Comparison of ENCODE assay signal across 1 cellular context in the genomic region with DNA sequence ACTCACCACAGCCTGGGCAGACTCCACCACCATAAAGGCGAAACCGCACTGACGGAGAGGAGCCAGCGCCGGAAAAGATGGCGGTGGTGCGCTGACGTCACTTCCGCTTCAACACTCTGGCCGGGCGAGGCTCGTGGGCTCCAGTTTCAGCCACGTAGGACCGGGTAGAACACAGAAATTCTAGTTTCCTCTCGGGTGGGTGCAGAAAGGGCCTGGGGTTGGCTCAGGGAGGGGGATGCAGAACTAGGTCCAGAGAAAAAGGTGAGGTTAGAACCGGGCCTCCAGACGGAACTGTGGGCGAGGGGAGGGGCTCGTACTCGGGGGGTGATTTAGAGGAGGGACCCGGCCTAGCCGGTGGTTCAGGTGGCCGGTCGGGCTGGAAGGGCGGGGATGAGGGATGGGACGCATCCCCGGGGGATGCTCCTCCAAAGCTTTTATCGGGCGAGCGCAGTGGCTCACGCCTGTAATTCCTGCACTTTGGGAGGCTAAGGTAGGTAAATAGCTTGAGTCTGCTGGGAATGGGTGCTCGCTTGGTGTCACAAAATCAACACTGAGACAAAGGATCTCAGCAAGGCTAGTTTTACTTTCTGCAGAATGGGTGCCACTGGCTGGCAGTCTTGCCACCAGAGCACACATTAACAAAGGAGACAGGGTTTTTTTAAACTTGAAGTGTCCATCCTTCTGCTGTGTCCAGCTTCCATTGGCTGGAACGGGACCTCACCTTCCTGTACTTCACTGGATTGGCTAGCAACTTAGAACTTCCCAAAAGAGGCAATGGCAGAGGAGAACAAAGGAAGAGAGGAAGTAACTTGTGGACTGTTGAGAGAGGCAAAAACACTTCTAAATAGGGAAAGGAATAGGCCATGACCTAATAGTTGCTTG.
TF ChIP-seq lines count a peak whose summit lies in the region.

TSS of gene ZNF561 (minus strand) at position 77 of the 882 bp plus-strand sequence. CDS start 1,776 bp downstream, outside the sequence.

TF ChIP-seq in HepG2, 621 proteins besides CTCF, POLR2A, EP300 and RAD21 (continued from another document and continues in another):
- TF ChIP-seq, protein P1, sequence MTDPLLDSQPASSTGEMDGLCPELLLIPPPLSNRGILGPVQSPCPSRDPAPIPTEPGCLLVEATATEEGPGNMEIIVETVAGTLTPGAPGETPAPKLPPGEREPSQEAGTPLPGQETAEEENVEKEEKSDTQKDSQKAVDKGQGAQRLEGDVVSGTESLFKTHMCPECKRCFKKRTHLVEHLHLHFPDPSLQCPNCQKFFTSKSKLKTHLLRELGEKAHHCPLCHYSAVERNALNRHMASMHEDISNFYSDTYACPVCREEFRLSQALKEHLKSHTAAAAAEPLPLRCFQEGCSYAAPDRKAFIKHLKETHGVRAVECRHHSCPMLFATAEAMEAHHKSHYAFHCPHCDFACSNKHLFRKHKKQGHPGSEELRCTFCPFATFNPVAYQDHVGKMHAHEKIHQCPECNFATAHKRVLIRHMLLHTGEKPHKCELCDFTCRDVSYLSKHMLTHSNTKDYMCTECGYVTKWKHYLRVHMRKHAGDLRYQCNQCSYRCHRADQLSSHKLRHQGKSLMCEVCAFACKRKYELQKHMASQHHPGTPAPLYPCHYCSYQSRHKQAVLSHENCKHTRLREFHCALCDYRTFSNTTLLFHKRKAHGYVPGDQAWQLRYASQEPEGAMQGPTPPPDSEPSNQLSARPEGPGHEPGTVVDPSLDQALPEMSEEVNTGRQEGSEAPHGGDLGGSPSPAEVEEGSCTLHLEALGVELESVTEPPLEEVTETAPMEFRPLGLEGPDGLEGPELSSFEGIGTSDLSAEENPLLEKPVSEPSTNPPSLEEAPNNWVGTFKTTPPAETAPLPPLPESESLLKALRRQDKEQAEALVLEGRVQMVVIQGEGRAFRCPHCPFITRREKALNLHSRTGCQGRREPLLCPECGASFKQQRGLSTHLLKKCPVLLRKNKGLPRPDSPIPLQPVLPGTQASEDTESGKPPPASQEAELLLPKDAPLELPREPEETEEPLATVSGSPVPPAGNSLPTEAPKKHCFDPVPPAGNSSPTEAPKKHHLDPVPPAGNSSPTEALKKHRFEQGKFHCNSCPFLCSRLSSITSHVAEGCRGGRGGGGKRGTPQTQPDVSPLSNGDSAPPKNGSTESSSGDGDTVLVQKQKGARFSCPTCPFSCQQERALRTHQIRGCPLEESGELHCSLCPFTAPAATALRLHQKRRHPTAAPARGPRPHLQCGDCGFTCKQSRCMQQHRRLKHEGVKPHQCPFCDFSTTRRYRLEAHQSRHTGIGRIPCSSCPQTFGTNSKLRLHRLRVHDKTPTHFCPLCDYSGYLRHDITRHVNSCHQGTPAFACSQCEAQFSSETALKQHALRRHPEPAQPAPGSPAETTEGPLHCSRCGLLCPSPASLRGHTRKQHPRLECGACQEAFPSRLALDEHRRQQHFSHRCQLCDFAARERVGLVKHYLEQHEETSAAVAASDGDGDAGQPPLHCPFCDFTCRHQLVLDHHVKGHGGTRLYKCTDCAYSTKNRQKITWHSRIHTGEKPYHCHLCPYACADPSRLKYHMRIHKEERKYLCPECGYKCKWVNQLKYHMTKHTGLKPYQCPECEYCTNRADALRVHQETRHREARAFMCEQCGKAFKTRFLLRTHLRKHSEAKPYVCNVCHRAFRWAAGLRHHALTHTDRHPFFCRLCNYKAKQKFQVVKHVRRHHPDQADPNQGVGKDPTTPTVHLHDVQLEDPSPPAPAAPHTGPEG (CRISPR knock-in tag; IDR thresholded peaks at IDR 0.05) = peak; percentile 58; the same call in 1 of the 2 replicates
- TF ChIP-seq HDAC6 (IDR thresholded peaks at IDR 0.05; ENCODE audit: low read depth, low read length) (no peak), THAP11 (CRISPR knock-in tag; IDR thresholded peaks at IDR 0.05) (peak; percentile 85), NR2F6 (IDR thresholded peaks at IDR 0.05) (0 out of 2 replicates have a peak, but pooled peaks have one; percentile 47), NR2F6 (CRISPR knock-in tag; IDR thresholded peaks at IDR 0.05) (no peak), ZNF513 (CRISPR knock-in tag; conservative IDR thresholded peaks at IDR 0.05) (0 out of 2 replicates have a peak, but pooled peaks have one; percentile 13), PHF20 (CRISPR knock-in tag; IDR thresholded peaks at IDR 0.05) (peak; percentile 93), POGK (CRISPR knock-in tag; conservative IDR thresholded peaks at IDR 0.05) (peak; percentile 63; the same call in 1 of the 2 replicates), ATF4 (CRISPR knock-in tag; IDR thresholded peaks at IDR 0.05) (peak in 1 of 2 experiments; percentile 65; a peak in 1 of 4 replicates), SP4 (CRISPR knock-in tag; IDR thresholded peaks at IDR 0.05) (peak; percentile 78), XBP1 (CRISPR knock-in tag; IDR thresholded peaks at IDR 0.05) (0 out of 2 replicates have a peak, but pooled peaks have one; percentile 52), JUN (CRISPR knock-in tag; IDR thresholded peaks at IDR 0.05) (peak; percentile 81; the same call in 1 of the 2 replicates), PAXIP1 (CRISPR knock-in tag; conservative IDR thresholded peaks at IDR 0.05) (0 out of 2 replicates have a peak, but pooled peaks have one; percentile 33), ZNF563 (CRISPR knock-in tag; IDR thresholded peaks at IDR 0.05) (no peak), TIGD3 (CRISPR knock-in tag; IDR thresholded peaks at IDR 0.05; ENCODE audit: borderline replicate concordance) (peak; percentile 32; the same call in 1 of the 2 replicates), NFRKB (IDR thresholded peaks at IDR 0.05) (peak; percentile 57; the same call in 1 of the 2 replicates), ZNF124 (CRISPR knock-in tag; IDR thresholded peaks at IDR 0.05) (no peak; the same call in 1 of the 2 replicates), KLF16 (CRISPR knock-in tag; IDR thresholded peaks at IDR 0.05) (peak in 1 of 2 experiments; percentile 86; a peak in 2 of 4 replicates), NFKBIZ (CRISPR knock-in tag; IDR thresholded peaks at IDR 0.05) (0 out of 2 replicates have a peak, but pooled peaks have one; percentile 22), NRL (CRISPR knock-in tag; IDR thresholded peaks at IDR 0.05; ENCODE audit: borderline replicate concordance) (peak; percentile 82; the same call in 1 of the 2 replicates), HOMEZ (CRISPR knock-in tag; IDR thresholded peaks at IDR 0.05; ENCODE audit: low read depth) (peak; percentile 32), ISL2 (CRISPR knock-in tag; IDR thresholded peaks at IDR 0.05) (no peak; the same call in 1 of the 2 replicates), RBFOX2 (IDR thresholded peaks at IDR 0.05; ENCODE audit: low read depth, low read length) (peak; percentile 45; the same call in 1 of the 2 replicates)
- TF ChIP-seq, protein P2, sequence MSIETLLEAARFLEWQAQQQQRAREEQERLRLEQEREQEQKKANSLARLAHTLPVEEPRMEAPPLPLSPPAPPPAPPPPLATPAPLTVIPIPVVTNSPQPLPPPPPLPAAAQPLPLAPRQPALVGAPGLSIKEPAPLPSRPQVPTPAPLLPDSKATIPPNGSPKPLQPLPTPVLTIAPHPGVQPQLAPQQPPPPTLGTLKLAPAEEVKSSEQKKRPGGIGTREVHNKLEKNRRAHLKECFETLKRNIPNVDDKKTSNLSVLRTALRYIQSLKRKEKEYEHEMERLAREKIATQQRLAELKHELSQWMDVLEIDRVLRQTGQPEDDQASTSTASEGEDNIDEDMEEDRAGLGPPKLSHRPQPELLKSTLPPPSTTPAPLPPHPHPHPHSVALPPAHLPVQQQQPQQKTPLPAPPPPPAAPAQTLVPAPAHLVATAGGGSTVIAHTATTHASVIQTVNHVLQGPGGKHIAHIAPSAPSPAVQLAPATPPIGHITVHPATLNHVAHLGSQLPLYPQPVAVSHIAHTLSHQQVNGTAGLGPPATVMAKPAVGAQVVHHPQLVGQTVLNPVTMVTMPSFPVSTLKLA (IDR thresholded peaks at IDR 0.05) = no peak
- TF ChIP-seq, protein P3, sequence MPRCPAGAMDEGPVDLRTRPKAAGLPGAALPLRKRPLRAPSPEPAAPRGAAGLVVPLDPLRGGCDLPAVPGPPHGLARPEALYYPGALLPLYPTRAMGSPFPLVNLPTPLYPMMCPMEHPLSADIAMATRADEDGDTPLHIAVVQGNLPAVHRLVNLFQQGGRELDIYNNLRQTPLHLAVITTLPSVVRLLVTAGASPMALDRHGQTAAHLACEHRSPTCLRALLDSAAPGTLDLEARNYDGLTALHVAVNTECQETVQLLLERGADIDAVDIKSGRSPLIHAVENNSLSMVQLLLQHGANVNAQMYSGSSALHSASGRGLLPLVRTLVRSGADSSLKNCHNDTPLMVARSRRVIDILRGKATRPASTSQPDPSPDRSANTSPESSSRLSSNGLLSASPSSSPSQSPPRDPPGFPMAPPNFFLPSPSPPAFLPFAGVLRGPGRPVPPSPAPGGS (CRISPR knock-in tag; IDR thresholded peaks at IDR 0.05) = 0 out of 2 replicates have a peak, but pooled peaks have one; percentile 41
- TF ChIP-seq, protein P4, sequence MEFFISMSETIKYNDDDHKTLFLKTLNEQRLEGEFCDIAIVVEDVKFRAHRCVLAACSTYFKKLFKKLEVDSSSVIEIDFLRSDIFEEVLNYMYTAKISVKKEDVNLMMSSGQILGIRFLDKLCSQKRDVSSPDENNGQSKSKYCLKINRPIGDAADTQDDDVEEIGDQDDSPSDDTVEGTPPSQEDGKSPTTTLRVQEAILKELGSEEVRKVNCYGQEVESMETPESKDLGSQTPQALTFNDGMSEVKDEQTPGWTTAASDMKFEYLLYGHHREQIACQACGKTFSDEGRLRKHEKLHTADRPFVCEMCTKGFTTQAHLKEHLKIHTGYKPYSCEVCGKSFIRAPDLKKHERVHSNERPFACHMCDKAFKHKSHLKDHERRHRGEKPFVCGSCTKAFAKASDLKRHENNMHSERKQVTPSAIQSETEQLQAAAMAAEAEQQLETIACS (CRISPR knock-in tag; IDR thresholded peaks at IDR 0.05) = 0 out of 2 replicates have a peak, but pooled peaks have one; percentile 15
